10 cellular contexts compared by ENCODE assay signal in genomic region chr2:217930783-217931563, GRCh38.
A peak's percentile ranks its signal among the peaks of the same experiment; 100 is the strongest.
DNase-seq lines count a peak whose midpoint lies in the region; ATAC-seq and TF ChIP-seq lines count a peak whose summit lies in the region.
"Had no signal": no experiment of that assay in that cellular context is flagged by ENCODE, and none has a peak within 500 bp of the region (broad histone marks: within the 10 kb centered on the region; RNA-seq: fewer than 3 reads in every experiment).

No MANE protein-coding gene starts in this region.

- H2AK5ac ChIP-seq in neuronal stem cell (ENCODE audit: low read depth, low read length), result peak overlapping the region; percentile 61

- no peak overlapping the region for H4K91ac ChIP-seq in neuronal stem cell (ENCODE audit: low read depth, low read length, poor library complexity)

- WGBS in heart left ventricle, 4 donors, result 35 to 42% (median 40%) methylated on average over 11 of the region's 11 CpGs
- WGBS in esophagus muscularis mucosa, result 42% methylated on average over 11 of the region's 11 CpGs
- WGBS in neuronal stem cell (ENCODE audit: extremely low coverage in 2 of 2, insufficient read length in 2 of 2, insufficient replicate concordance in 1 of 2), 2 donors, result no CpG with 5 or more reads among the region's 11 CpGs
- WGBS in aorta, 2 donors, result 28 to 29% methylated on average over 11 of the region's 11 CpGs

- no peak overlapping the region for H3K4ac ChIP-seq in neuronal stem cell (ENCODE audit: low read length)

- no peak overlapping the region for H2BK5ac ChIP-seq in neuronal stem cell (ENCODE audit: low read length)

- no peak overlapping the region for H2BK120ac ChIP-seq in neuronal stem cell (ENCODE audit: low read depth, low read length)

- DNase-seq in heart left ventricle (peak in 2 of 5 donors; percentile 28 to 61), left ventricle myocardium superior (no peak), esophagus muscularis mucosa (ENCODE audit: extremely low spot score) (no peak), neuronal stem cell (ENCODE audit: low spot score) (no peak), aorta (peak in 1 of 2 donors; percentile 50), HUDEP-2 (lab: John Stamatoyannopoulos, UW; ENCODE audit: unreplicated experiment in 76 of 76) (no peak), NCI-H1694 (lab: John Stamatoyannopoulos, UW) (no peak)
- DNase-seq in activated effector memory CD4-positive, alpha-beta T cell treated with anti-CD3 and anti-CD28 coated beads, Interleukin-2, amount 50 U/mL, for 16 hours, result no peak
- DNase-seq: NCI-H1436, PC-9 had no signal

- H2BK15ac ChIP-seq in neuronal stem cell (ENCODE audit: low read length), result no peak overlapping the region

- H3K36me3 ChIP-seq in heart left ventricle, result peaks cover 0 to 24% (median 10%) of the 10 kb centered on the region in 9 donors
- H3K36me3 ChIP-seq in esophagus muscularis mucosa, result peaks cover 0 to 15% (median 3%) of the 10 kb centered on the region in 4 donors
- H3K36me3 ChIP-seq in neuronal stem cell (replicated peaks in 1 of 2; ENCODE audit: control insufficient read depth in 2 of 2, insufficient read depth in 2 of 2, low read length in 2 of 2), result no peaks in the 10 kb centered on the region
- no peaks in the 10 kb centered on the region for H3K36me3 ChIP-seq in aorta (ENCODE audit: control insufficient read depth in 1 of 2, insufficient read depth in 2 of 2, low read length in 1 of 2)

- peak overlapping the region; percentile 25 for H3K9ac ChIP-seq in neuronal stem cell (ENCODE audit: low read depth, low read length, poor library complexity)

- H3K14ac ChIP-seq in neuronal stem cell (ENCODE audit: low read length), result no peak overlapping the region

- H4K8ac ChIP-seq in neuronal stem cell (ENCODE audit: low read depth, low read length), result no peak overlapping the region

- no peak overlapping the region for H3K4me2 ChIP-seq in neuronal stem cell (ENCODE audit: insufficient read depth, low read length, poor library complexity, severe bottlenecking)
- H3K4me2 ChIP-seq: PC-9 had no signal

- no peak for TF ChIP-seq EP300 in esophagus muscularis mucosa (IDR thresholded peaks at IDR 0.05)

- H3K23ac ChIP-seq in neuronal stem cell (ENCODE audit: low read depth, low read length, poor library complexity), result no peak overlapping the region

- no peaks in the 10 kb centered on the region for H3K27me3 ChIP-seq in heart left ventricle
- H3K27me3 ChIP-seq in esophagus muscularis mucosa, result no peaks in the 10 kb centered on the region
- peaks cover 0 to 4% (median 0%) of the 10 kb centered on the region in 3 experiments for H3K27me3 ChIP-seq in neuronal stem cell (ENCODE audit: control insufficient read depth in 3 of 3, insufficient read depth in 3 of 3, low read depth in 1 of 3, low read length in 3 of 3)
- no peaks in the 10 kb centered on the region for H3K27me3 ChIP-seq in aorta (ENCODE audit: control insufficient read depth in 1 of 2, insufficient read depth in 2 of 2, low read length in 1 of 2)

- intact Hi-C loops in heart left ventricle (cut with DNase I), result loop anchor here in 2 of 10 donors (5.0 to 10.0 kb wide), 2 partner anchors 54 to 144 kb away; no protein-coding TSS in a partner anchor
- intact Hi-C loops in left ventricle myocardium superior (cut with micrococcal nuclease), result no loop called here
- intact Hi-C loops in esophagus muscularis mucosa (cut with DNase I), result no loop called here
- intact Hi-C loops in aorta (cut with DNase I), result no loop called here

- H3K27ac ChIP-seq in heart left ventricle (peak overlapping the region; percentile 89 to 99 (median 96)), esophagus muscularis mucosa (replicated peaks in 1 of 4) (peak overlapping the region; percentile 89 to 98 (median 97)), neuronal stem cell (replicated peaks; ENCODE audit: low read length) (no peak overlapping the region), aorta (ENCODE audit: low read depth in 1 of 2, low read length in 2 of 2) (peak overlapping the region; percentile 100)
- H3K27ac ChIP-seq: PC-9 had no signal

- TF ChIP-seq POLR2A in heart left ventricle (IDR thresholded peaks at IDR 0.05) (no peak), esophagus muscularis mucosa (IDR thresholded peaks at IDR 0.05; ENCODE audit: low read depth) (no peak)

- H3K79me1 ChIP-seq in neuronal stem cell (ENCODE audit: low read depth, low read length), result no peaks in the 10 kb centered on the region

- H3K9me3 ChIP-seq in heart left ventricle (no peaks in the 10 kb centered on the region), esophagus muscularis mucosa (no peaks in the 10 kb centered on the region), neuronal stem cell (replicated peaks in 1 of 2; ENCODE audit: control insufficient read depth in 2 of 2, insufficient read depth in 1 of 2, low read depth in 1 of 2, low read length in 2 of 2) (no peaks in the 10 kb centered on the region), aorta (ENCODE audit: control insufficient read depth, low read length) (no peaks in the 10 kb centered on the region)

- H3K4me3 ChIP-seq in heart left ventricle (peak overlapping the region in 1 of 12 donors; percentile 4), esophagus muscularis mucosa (peak overlapping the region; percentile 6 to 37 (median 32)), neuronal stem cell (ENCODE audit: low read length in 2 of 2) (no peak overlapping the region), aorta (ENCODE audit: low read length in 2 of 2) (no peak overlapping the region)
- H3K4me3 ChIP-seq: PC-9 had no signal

- no peak for TF ChIP-seq CTCF in heart left ventricle (IDR thresholded peaks at IDR 0.05)
- no peak for TF ChIP-seq CTCF in esophagus muscularis mucosa (IDR thresholded peaks at IDR 0.05)

- peak overlapping the region; percentile 58 for H3K18ac ChIP-seq in neuronal stem cell (ENCODE audit: low read length)

- H2AFZ ChIP-seq in neuronal stem cell (ENCODE audit: low read length), result no peak overlapping the region
- H2AFZ ChIP-seq: PC-9 had no signal

- ATAC-seq in heart left ventricle, result no peak
- ATAC-seq in left ventricle myocardium superior, result no peak
- no peak for ATAC-seq in aorta (ENCODE audit: low FRiP score)

- H2BK12ac ChIP-seq in neuronal stem cell (ENCODE audit: low read length), result no peak overlapping the region

- peaks cover 45 to 100% (median 100%) of the 10 kb centered on the region in 12 donors for H3K4me1 ChIP-seq in heart left ventricle
- H3K4me1 ChIP-seq in esophagus muscularis mucosa, result peaks cover 100% of the 10 kb centered on the region in 4 donors
- H3K4me1 ChIP-seq in neuronal stem cell (ENCODE audit: control insufficient read depth in 2 of 2, insufficient read depth in 1 of 2, low read depth in 1 of 2, low read length in 2 of 2), result peaks cover 0 to 12% of the 10 kb centered on the region in 2 donors
- H3K4me1 ChIP-seq in aorta (ENCODE audit: control insufficient read depth in 1 of 2, insufficient read depth in 2 of 2, low read length in 2 of 2), result peaks cover 3 to 9% of the 10 kb centered on the region in 2 donors

Comparison
In these comparisons a context has a peak if more than half of its experiments do, and no peak if none do; other contexts are left out.
1. H3K4me3 ChIP-seq: peak in esophagus muscularis mucosa (4 of 4); none in neuronal stem cell (0 of 2) and aorta (0 of 2).